10 cellular contexts compared by ENCODE assay signal in genomic region chr18:25348361-25349130, GRCh38. TPM values are rescaled to one million over a fixed set of nuclear protein-coding genes. Genes with fewer than 3 reads are reported as not detected.
DNase-seq lines count a peak whose midpoint lies in the region; ATAC-seq and TF ChIP-seq lines count a peak whose summit lies in the region.
"Had no signal": no experiment of that assay in that cellular context is flagged by ENCODE, and none has a peak within 500 bp of the region (broad histone marks: within the 10 kb centered on the region; RNA-seq: fewer than 3 reads in every experiment).

No MANE protein-coding gene starts in this region.

- peak overlapping the region; percentile 17 for H3K27ac ChIP-seq in osteoblast (ENCODE audit: low read depth, low read length)
- H3K27ac ChIP-seq: KMS-11, RWPE1 had no signal

- peak overlapping the region; percentile 81 to 92 for H3K4me3 Mint-ChIP-seq in CD14-positive monocyte
- no peak overlapping the region for H3K4me3 Mint-ChIP-seq in activated CD4-positive, alpha-beta T cell treated with anti-CD3 and anti-CD28 coated beads for 36 hours

- H3K27me3 Mint-ChIP-seq in CD14-positive monocyte (ENCODE audit: low read depth in 3 of 3): peaks cover 48 to 66% (median 54%) of the 10 kb centered on the region in 3 donors
- H3K27me3 Mint-ChIP-seq in activated CD4-positive, alpha-beta T cell treated with anti-CD3 and anti-CD28 coated beads for 36 hours: peaks cover 56% of the 10 kb centered on the region

- POLR2A ChIA-PET in activated CD4-positive, alpha-beta T cell treated with anti-CD3 and anti-CD28 coated beads for 36 hours (lab: Charles Lee): interaction anchor here (0.6 kb wide), 1 partner anchor 430 kb away, joined by 4 read pairs; no protein-coding TSS in a partner anchor

- no peak for TF ChIP-seq CTCF in CD14-positive monocyte (IDR thresholded peaks at IDR 0.05)
- no peak for TF ChIP-seq CTCF in foreskin fibroblast (IDR thresholded peaks at IDR 0.05; ENCODE audit: low read depth, low read length)
- TF ChIP-seq CTCF in osteoblast (IDR thresholded peaks at IDR 0.05; ENCODE audit: extremely low read depth, low read depth, low read length): no peak

- intact Hi-C loops in CD14-positive monocyte (cut with micrococcal nuclease): no loop called here
- intact Hi-C loops in activated CD4-positive, alpha-beta T cell treated with anti-CD3 and anti-CD28 coated beads for 36 hours (cut with DNase I, micrococcal nuclease): no loop called here

- H3K4me1 ChIP-seq in NT2/D1 (ENCODE audit: insufficient read depth, insufficient read length) (no peaks in the 10 kb centered on the region), osteoblast (ENCODE audit: insufficient read depth, low read length) (peaks cover 4% of the 10 kb centered on the region)

- DNase-seq in CD14-positive monocyte (ENCODE audit: low spot score) (no peak), NT2/D1 (ENCODE audit: low read depth, low spot score) (no peak), foreskin fibroblast (no peak), osteoblast (ENCODE audit: insufficient read length, low spot score, missing footprints) (peak; percentile 56), NCI-H2196 (lab: John Stamatoyannopoulos, UW; ENCODE audit: unreplicated experiment) (no peak)
- no peak for DNase-seq in activated CD4-positive, alpha-beta T cell treated with anti-CD3 and anti-CD28 coated beads for 36 hours

- peak overlapping the region; percentile 73 for H2AFZ ChIP-seq in osteoblast (ENCODE audit: low read length)

- peak overlapping the region; percentile 87 for H3K4me2 ChIP-seq in osteoblast (ENCODE audit: insufficient read depth, low read length)

- ATAC-seq in HG02884 (IDR thresholded peaks at IDR 0.05; ENCODE audit: unreplicated experiment) (no peak), GM21367 (IDR thresholded peaks at IDR 0.05; ENCODE audit: unreplicated experiment) (no peak)
- no peak for ATAC-seq in activated CD4-positive, alpha-beta T cell treated with anti-CD3 and anti-CD28 coated beads for 36 hours

- no peaks in the 10 kb centered on the region for H4K20me1 ChIP-seq in osteoblast (ENCODE audit: insufficient read depth, low read length)

- H3K4me1 Mint-ChIP-seq in CD14-positive monocyte: peaks cover 22% of the 10 kb centered on the region
- peaks cover 10% of the 10 kb centered on the region for H3K4me1 Mint-ChIP-seq in activated CD4-positive, alpha-beta T cell treated with anti-CD3 and anti-CD28 coated beads for 36 hours

- H3K27me3 ChIP-seq in NT2/D1 (ENCODE audit: insufficient read depth, insufficient read length) (peaks cover 14% of the 10 kb centered on the region), osteoblast (ENCODE audit: insufficient read depth, low read length) (peaks cover 38% of the 10 kb centered on the region)

- peaks cover 0 to 13% (median 4%) of the 10 kb centered on the region in 7 donors for H3K9me3 Mint-ChIP-seq in CD14-positive monocyte
- no peaks in the 10 kb centered on the region for H3K9me3 Mint-ChIP-seq in activated CD4-positive, alpha-beta T cell treated with anti-CD3 and anti-CD28 coated beads for 36 hours (ENCODE audit: low read depth)

- no peaks in the 10 kb centered on the region for H3K79me2 ChIP-seq in osteoblast (ENCODE audit: insufficient read depth, low read length)

- no peak overlapping the region for H3K27ac Mint-ChIP-seq in CD14-positive monocyte
- no peak overlapping the region for H3K27ac Mint-ChIP-seq in activated CD4-positive, alpha-beta T cell treated with anti-CD3 and anti-CD28 coated beads for 36 hours

- H3K9ac ChIP-seq in NT2/D1 (ENCODE audit: insufficient read length, low read depth): peak overlapping the region; percentile 50
- H3K9ac ChIP-seq: KMS-11 had no signal

- H3K36me3 ChIP-seq in NT2/D1 (ENCODE audit: insufficient read depth, insufficient read length, low read length) (no peaks in the 10 kb centered on the region), osteoblast (ENCODE audit: insufficient read depth, low read length) (no peaks in the 10 kb centered on the region)

- CTCF ChIA-PET in activated CD4-positive, alpha-beta T cell treated with anti-CD3 and anti-CD28 coated beads for 36 hours (lab: Charles Lee): no interaction called here

- H3K9me3 ChIP-seq in NT2/D1 (ENCODE audit: insufficient read depth, low read length) (no peaks in the 10 kb centered on the region), osteoblast (ENCODE audit: low read depth, low read length) (no peaks in the 10 kb centered on the region)

- peaks cover 7 to 8% of the 10 kb centered on the region in 2 donors for H3K36me3 Mint-ChIP-seq in CD14-positive monocyte
- H3K36me3 Mint-ChIP-seq in activated CD4-positive, alpha-beta T cell treated with anti-CD3 and anti-CD28 coated beads for 36 hours (ENCODE audit: low read depth): no peaks in the 10 kb centered on the region

- H3K4me3 ChIP-seq in NT2/D1 (ENCODE audit: insufficient read length, low read depth): peak overlapping the region; percentile 28
- H3K4me3 ChIP-seq in foreskin fibroblast (ENCODE audit: low read depth in 1 of 2, low read length in 2 of 2): peak overlapping the region; percentile 72 to 81
- H3K4me3 ChIP-seq in osteoblast (ENCODE audit: insufficient read depth, low read length): peak overlapping the region; percentile 87

RNA-seq across cellular contexts. Expression of gene ZNF521, which starts 3.4 kb away (rescaled TPM):
- under 1 TPM in 1 of 2 donors, not detected in 1; 0.07 TPM for polyA plus RNA-seq in CD14-positive monocyte
- total RNA-seq in osteoblast: 27.5 and 33.6 TPM in 2 replicates
- not detected for total RNA-seq in activated CD4-positive, alpha-beta T cell treated with anti-CD3 and anti-CD28 coated beads for 36 hours

Comparison
In these comparisons a context has a peak if more than half of its experiments do, and no peak if none do; other contexts are left out.
1. H3K4me3 ChIP-seq: peak in every context shown above with its lines; median percentile 87 in osteoblast; 76 in foreskin fibroblast; 28 in NT2/D1.
2. RNA of gene ZNF521, which starts 3.4 kb away (total RNA-seq): 27.5 to 33.6 TPM in osteoblast; not detected in activated CD4-positive, alpha-beta T cell treated with anti-CD3 and anti-CD28 coated beads for 36 hours; every median in the first group is over 10 times any median in the second.